Comparison of ENCODE assay signal across 21 cellular contexts in the genomic region with DNA sequence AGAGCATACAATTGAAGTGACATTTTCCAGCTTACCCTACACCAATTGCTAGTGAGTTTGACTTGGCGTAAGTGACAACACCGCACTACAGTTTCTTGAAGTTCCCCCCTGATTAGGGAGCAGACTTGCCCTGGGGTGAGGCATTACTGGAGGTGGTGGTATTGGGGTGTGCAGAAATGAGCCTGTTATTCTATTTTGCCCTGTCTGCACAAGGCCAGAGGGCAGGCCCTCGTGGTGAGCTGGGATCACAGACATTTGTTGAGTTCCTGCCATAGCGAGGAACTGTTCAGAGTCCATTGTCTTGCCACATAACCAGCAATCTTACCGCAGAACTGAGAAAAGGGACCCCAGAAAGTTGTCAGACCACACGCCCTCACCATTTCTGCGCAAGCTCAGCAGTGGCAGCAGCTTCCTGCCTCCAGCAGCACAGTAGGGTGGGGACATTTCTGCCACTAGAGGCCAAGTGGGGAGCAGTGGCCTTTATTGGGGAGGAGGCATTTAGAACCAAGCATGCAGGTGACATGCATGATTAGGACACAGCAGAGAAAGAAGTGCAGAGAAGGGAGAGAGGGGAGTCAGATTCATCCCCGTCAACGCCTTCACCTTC.
"Had no signal": no experiment of that assay in that cellular context is flagged by ENCODE, and none has a peak within 500 bp of the region (broad histone marks: within the 10 kb centered on the region; RNA-seq: fewer than 3 reads in every experiment).

No MANE protein-coding gene starts in this region.

- H3K4me2 ChIP-seq: hepatocyte had no signal

- H3K4me3 ChIP-seq: ascending aorta, hepatocyte, lower lobe of right lung, sigmoid colon, thyroid gland had no signal

- ATAC-seq: activated CD8-positive, alpha-beta T cell treated with anti-CD3 and anti-CD28 coated beads, Interleukin-2, amount 10 ng/mL, durations not matched to agents 7 days and 5 days; left colon; stimulated activated memory B cell treated with anti-CD40 and anti-IgM and Interleukin-4, amounts not matched to agents 10 μg/mL and 1 μg/mL and 100 μg/mL, for 72 hours had no signal

- H3K4me3 Mint-ChIP-seq: activated CD8-positive, alpha-beta T cell treated with anti-CD3 and anti-CD28 coated beads, Interleukin-2, amount 10 ng/mL, durations not matched to agents 7 days and 5 days; activated naive CD4-positive, alpha-beta T cell treated with anti-CD3 and anti-CD28 coated beads, Interleukin-2, amount 10 ng/mL, durations not matched to agents 7 days and 5 days; stimulated activated memory B cell treated with anti-CD40 and anti-IgM and Interleukin-4, amounts not matched to agents 10 μg/mL and 1 μg/mL and 100 μg/mL, for 72 hours had no signal

- H3K9me3 ChIP-seq: ascending aorta, lower lobe of right lung, thyroid gland had no signal

- H3K27me3 Mint-ChIP-seq: naive thymus-derived CD8-positive, alpha-beta T cell had no signal

- H3K27ac ChIP-seq: ascending aorta, hepatocyte, lower lobe of right lung, sigmoid colon, thyroid gland had no signal

- H3K4me1 Mint-ChIP-seq: activated naive CD4-positive, alpha-beta T cell treated with anti-CD3 and anti-CD28 coated beads, Interleukin-2, amount 10 ng/mL, durations not matched to agents 7 days and 5 days had no signal

- H3K79me2 ChIP-seq: hepatocyte had no signal

- H3K27me3 ChIP-seq: ascending aorta, hepatocyte, sigmoid colon, thyroid gland had no signal

- H3K9me3 Mint-ChIP-seq: stimulated activated memory B cell treated with anti-CD40 and anti-IgM and Interleukin-4, amounts not matched to agents 10 μg/mL and 1 μg/mL and 100 μg/mL, for 72 hours had no signal

- H3K36me3 ChIP-seq: ascending aorta, lower lobe of right lung, sigmoid colon, thyroid gland had no signal

- H3K4me1 ChIP-seq: ascending aorta, lower lobe of right lung, sigmoid colon, thyroid gland had no signal

- H2AFZ ChIP-seq: hepatocyte had no signal

- H3K36me3 Mint-ChIP-seq: activated naive CD4-positive, alpha-beta T cell treated with anti-CD3 and anti-CD28 coated beads, Interleukin-2, amount 10 ng/mL, durations not matched to agents 7 days and 5 days; stimulated activated memory B cell treated with anti-CD40 and anti-IgM and Interleukin-4, amounts not matched to agents 10 μg/mL and 1 μg/mL and 100 μg/mL, for 72 hours had no signal

- H3K27ac Mint-ChIP-seq: activated CD8-positive, alpha-beta T cell treated with anti-CD3 and anti-CD28 coated beads, Interleukin-2, amount 10 ng/mL, durations not matched to agents 7 days and 5 days; activated naive CD4-positive, alpha-beta T cell treated with anti-CD3 and anti-CD28 coated beads, Interleukin-2, amount 10 ng/mL, durations not matched to agents 7 days and 5 days; stimulated activated memory B cell treated with anti-CD40 and anti-IgM and Interleukin-4, amounts not matched to agents 10 μg/mL and 1 μg/mL and 100 μg/mL, for 72 hours had no signal

- DNase-seq: activated CD4-positive, alpha-beta T cell treated with anti-CD3 and anti-CD28 coated beads for 48 hours; activated CD4-positive, CD25-positive, alpha-beta regulatory T cell; activated CD8-positive, alpha-beta memory T cell treated with anti-CD3 and anti-CD28 coated beads, Interleukin-2, amount 50 U/mL, for 48 hours; activated CD8-positive, alpha-beta T cell treated with anti-CD3 and anti-CD28 coated beads, Interleukin-2, amount 10 ng/mL, durations not matched to agents 7 days and 5 days; activated effector memory CD4-positive, alpha-beta T cell treated with Interleukin-2 at 50 U/mL for 16 hours; activated naive CD4-positive, alpha-beta T cell treated with anti-CD3 and anti-CD28 coated beads, Interleukin-2, amount 10 ng/mL, durations not matched to agents 7 days and 5 days; activated T-cell treated with anti-CD3 and anti-CD28 coated beads, Interleukin-2, amount 50 U/mL, for 48 hours; dermis blood vessel endothelial cell; effector memory CD4-positive, alpha-beta T cell; left colon; lower lobe of right lung; nucleus accumbens; sigmoid colon; stimulated activated CD4-positive, alpha-beta T cell treated with anti-CD3 and anti-CD28 coated beads, Interleukin-4, amount 100 ng/mL, for 24 hours; T-helper 1 cell; T1000; thyroid gland had no signal
